Comparison of ENCODE assay signal across 29 cellular contexts in the genomic region with DNA sequence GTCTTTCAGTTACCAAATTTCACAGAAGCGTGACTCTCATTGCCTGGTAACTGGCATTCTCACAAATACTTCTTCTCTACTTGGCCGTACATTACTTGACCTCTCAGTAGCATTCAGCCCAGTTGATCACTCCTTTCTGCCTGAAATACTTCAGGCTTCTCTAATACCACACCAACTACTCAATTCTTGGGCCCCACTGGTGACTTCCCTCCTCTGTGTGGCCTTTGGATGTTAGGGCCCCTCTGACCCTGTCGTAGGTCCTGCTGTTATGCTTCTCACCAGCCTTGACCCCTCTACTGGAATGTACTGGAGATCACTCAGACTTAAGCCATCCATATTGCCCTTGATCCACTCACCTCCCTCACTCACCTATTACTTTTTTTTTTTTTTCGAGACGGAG. TPM values are rescaled to one million over a fixed set of nuclear protein-coding genes. Genes with fewer than 3 reads are reported as not detected.
DNase-seq lines count a peak whose midpoint lies in the region; ATAC-seq and TF ChIP-seq lines count a peak whose summit lies in the region.
"Had no signal": no experiment of that assay in that cellular context is flagged by ENCODE, and none has a peak within 500 bp of the region (broad histone marks: within the 10 kb centered on the region; RNA-seq: fewer than 3 reads in every experiment).

No MANE protein-coding gene starts in this region.

- no peaks in the 10 kb centered on the region for H3K9me3 ChIP-seq in OCI-LY7 (ENCODE audit: low read length)
- H3K9me3 ChIP-seq: breast epithelium, esophagus squamous epithelium, stomach, transverse colon had no signal

- intact Hi-C loops in OCI-LY7 (cut with micrococcal nuclease; ENCODE audit: unreplicated experiment) (no loop called here), posterior vena cava (cut with DNase I) (no loop called here)

- no peaks in the 10 kb centered on the region for H3K9me2 ChIP-seq in OCI-LY7 (ENCODE audit: insufficient read depth, low read length)

- H3K27ac ChIP-seq in OCI-LY7 (ENCODE audit: low read depth, low read length, poor library complexity, severe bottlenecking), result no peak overlapping the region
- H3K27ac ChIP-seq: breast epithelium, esophagus squamous epithelium, KMS-11, PC-9, stomach, transverse colon had no signal

- H3K36me3 Mint-ChIP-seq in T-helper 2 cell treated with Interferon-gamma antibody and Interleukin-4, amounts not matched to agents 5 μg/mL and 100 μg/mL, for 36 hours (ENCODE audit: low read depth), result peaks cover 8% of the 10 kb centered on the region
- H3K36me3 Mint-ChIP-seq in effector memory CD8-positive, alpha-beta T cell (ENCODE audit: insufficient read depth), result peaks cover 15% of the 10 kb centered on the region
- H3K36me3 Mint-ChIP-seq in osteocyte (ENCODE audit: unreplicated experiment), result peaks cover under 1% of the 10 kb centered on the region

- H3K4me3 ChIP-seq in OCI-LY7 (ENCODE audit: low read depth, low read length, poor library complexity, severe bottlenecking), result no peak overlapping the region
- H3K4me3 ChIP-seq: breast epithelium, esophagus squamous epithelium, PC-9, stomach, transverse colon had no signal

- H3K4me1 Mint-ChIP-seq in T-helper 2 cell treated with Interferon-gamma antibody and Interleukin-4, amounts not matched to agents 5 μg/mL and 100 μg/mL, for 36 hours (ENCODE audit: low read depth), result peaks cover 26% of the 10 kb centered on the region
- peaks cover 14 to 16% of the 10 kb centered on the region in 2 donors for H3K4me1 Mint-ChIP-seq in effector memory CD8-positive, alpha-beta T cell (ENCODE audit: low read depth in 2 of 2)
- H3K4me1 Mint-ChIP-seq in osteocyte (ENCODE audit: unreplicated experiment), result peaks cover 19% of the 10 kb centered on the region

- peaks cover 4% of the 10 kb centered on the region; the same call in 1 of the 2 replicates for H3K79me2 ChIP-seq in OCI-LY7 (ENCODE audit: insufficient read depth, low read depth, low read length)

- H3K4me3 Mint-ChIP-seq in T-helper 2 cell treated with Interferon-gamma antibody and Interleukin-4, amounts not matched to agents 5 μg/mL and 100 μg/mL, for 36 hours, result peak overlapping the region; percentile 44
- no peak overlapping the region for H3K4me3 Mint-ChIP-seq in effector memory CD8-positive, alpha-beta T cell
- H3K4me3 Mint-ChIP-seq in osteocyte (ENCODE audit: unreplicated experiment), result peak overlapping the region; percentile 46

- 0 out of 2 replicates have a peak overlapping the region, but pooled peaks have one; percentile 9 for H3K4me2 ChIP-seq in OCI-LY7 (ENCODE audit: low read length)
- H3K4me2 ChIP-seq: KMS-11, PC-9 had no signal

- H3K9me3 Mint-ChIP-seq in T-helper 2 cell treated with Interferon-gamma antibody and Interleukin-4, amounts not matched to agents 5 μg/mL and 100 μg/mL, for 36 hours, result no peaks in the 10 kb centered on the region
- no peaks in the 10 kb centered on the region for H3K9me3 Mint-ChIP-seq in effector memory CD8-positive, alpha-beta T cell
- no peaks in the 10 kb centered on the region for H3K9me3 Mint-ChIP-seq in osteocyte (ENCODE audit: unreplicated experiment)

- CTCF ChIA-PET in OCI-LY7 (lab: Charles Lee; ENCODE audit: unreplicated experiment), result no interaction called here

- no TSS peak for BruUV-seq in OCI-LY7 (replicated peaks; lab: Mats Ljungman, UMichigan)

- TF ChIP-seq CTCF in OCI-LY7 (conservative IDR thresholded peaks at IDR 0.05; ENCODE audit: low read length), result no peak
- no peak for TF ChIP-seq CTCF in osteocyte (IDR thresholded peaks at IDR 0.05)

- peaks cover 8% of the 10 kb centered on the region for H3K4me1 ChIP-seq in OCI-LY7 (ENCODE audit: insufficient read depth, low read length, poor library complexity, severe bottlenecking)

- no peak for ATAC-seq in effector memory CD8-positive, alpha-beta T cell (replicated peaks)
- no peak for ATAC-seq in HG02840 (IDR thresholded peaks at IDR 0.05; ENCODE audit: low FRiP score, unreplicated experiment)
- ATAC-seq: left lobe of liver, sciatic nerve had no signal

- H3K27ac Mint-ChIP-seq in T-helper 2 cell treated with Interferon-gamma antibody and Interleukin-4, amounts not matched to agents 5 μg/mL and 100 μg/mL, for 36 hours, result peak overlapping the region; percentile 53
- peak overlapping the region; percentile 7 to 39 for H3K27ac Mint-ChIP-seq in effector memory CD8-positive, alpha-beta T cell
- H3K27ac Mint-ChIP-seq in osteocyte (ENCODE audit: unreplicated experiment), result no peak overlapping the region

- no peaks in the 10 kb centered on the region for H3K27me3 Mint-ChIP-seq in T-helper 2 cell treated with Interferon-gamma antibody and Interleukin-4, amounts not matched to agents 5 μg/mL and 100 μg/mL, for 36 hours (ENCODE audit: low read depth)
- H3K27me3 Mint-ChIP-seq in effector memory CD8-positive, alpha-beta T cell, result peaks cover 0 to 3% of the 10 kb centered on the region in 2 donors
- peaks cover under 1% of the 10 kb centered on the region for H3K27me3 Mint-ChIP-seq in osteocyte (ENCODE audit: unreplicated experiment)

- no peaks in the 10 kb centered on the region for H4K20me1 ChIP-seq in OCI-LY7 (ENCODE audit: insufficient read depth, low read length)

- no peaks in the 10 kb centered on the region for H3K36me3 ChIP-seq in OCI-LY7 (ENCODE audit: insufficient read depth, low read length)
- H3K36me3 ChIP-seq: breast epithelium, esophagus squamous epithelium, stomach, transverse colon had no signal

- POLR2A ChIA-PET in OCI-LY7 (lab: Charles Lee), result no interaction called here

- DNase-seq in T-helper 2 cell treated with Interferon-gamma antibody and Interleukin-4, amounts not matched to agents 5 μg/mL and 100 μg/mL, for 36 hours (ENCODE audit: low spot score), result no peak
- DNase-seq in T-helper 2 cell, result no peak
- no peak for DNase-seq in OCI-LY7 (ENCODE audit: low spot score)
- no peak for DNase-seq in effector memory CD8-positive, alpha-beta T cell
- no peak for DNase-seq in osteocyte (ENCODE audit: extremely low spot score, unreplicated experiment)
- no peak for DNase-seq in NCI-H446 (lab: John Stamatoyannopoulos, UW)
- DNase-seq in posterior vena cava (ENCODE audit: low spot score), result no peak
- DNase-seq: 8988T; activated CD4-positive, alpha-beta T cell treated with anti-CD3 and anti-CD28 coated beads for 4 hours; activated effector memory CD4-positive, alpha-beta T cell treated with Interleukin-2 at 50 U/mL for 16 hours; amniotic stem cell; DMS79; esophagus squamous epithelium; GF-D8; mesendoderm; NCI-H1436; NCI-H2107; PC-9; SHP77 treated with DMSO at 0.1 percent for 48 hours; stimulated activated CD4-positive, alpha-beta T cell treated with anti-CD3 and anti-CD28 coated beads, Interleukin-4, amount 100 ng/mL, for 4 hours; stomach; SW 1271; transverse colon had no signal

- H2AFZ ChIP-seq in OCI-LY7 (ENCODE audit: low read length), result no peak overlapping the region
- H2AFZ ChIP-seq: PC-9 had no signal

RNA-seq across cellular contexts. Expression of gene EFCAB6, which starts 2.2 kb away (rescaled TPM):
- 0.13 TPM in 1 of 2 replicates, not detected in the other for total RNA-seq in OCI-LY7 (2014; rRNA removed; shearing (Covaris generic))
- not detected in 2 replicates for total RNA-seq in OCI-LY7 (2022)
- 1.4 and 1.5 TPM in 2 replicates for total RNA-seq in osteocyte
- total RNA-seq in posterior vena cava, result 1 to 10 TPM; 1.7 to 2.0 TPM

RNA-seq across cellular contexts. Expression of gene SULT4A1, which starts 48.0 kb away (rescaled TPM):
- not detected in 2 replicates for total RNA-seq in OCI-LY7 (2014; rRNA removed; shearing (Covaris generic))
- total RNA-seq in OCI-LY7 (2022) (not detected in 2 replicates), osteocyte (0.26 TPM in 1 of 2 replicates, not detected in the other), posterior vena cava (not detected)
- total RNA-seq: esophagus squamous epithelium, left lobe of liver, NCI-H460 had no signal

Comparison
In these comparisons a context has a peak if more than half of its experiments do, and no peak if none do; other contexts are left out.
1. H3K4me3 Mint-ChIP-seq: peak in T-helper 2 cell treated with Interferon-gamma antibody and Interleukin-4, amounts not matched to agents 5 μg/mL and 100 μg/mL, for 36 hours (single experiment) and osteocyte (single experiment); none in effector memory CD8-positive, alpha-beta T cell (0 of 2).